Comparison of ENCODE assay signal across 9 cellular contexts in genomic region chr17:74380086-74380958, GRCh38. TPM values are rescaled to one million over a fixed set of nuclear protein-coding genes. Genes with fewer than 3 reads are reported as not detected.
A peak's percentile ranks its signal among the peaks of the same experiment; 100 is the strongest.
DNase-seq lines count a peak whose midpoint lies in the region; ATAC-seq and TF ChIP-seq lines count a peak whose summit lies in the region.
"Had no signal": no experiment of that assay in that cellular context is flagged by ENCODE, and none has a peak within 500 bp of the region (broad histone marks: within the 10 kb centered on the region; RNA-seq: fewer than 3 reads in every experiment).

No MANE protein-coding gene starts in this region.

- no peaks in the 10 kb centered on the region for H3K9me3 ChIP-seq in iPS-15b (ENCODE audit: control insufficient read depth, insufficient read depth, low read length)

- peak overlapping the region; percentile 66 for H3K27ac Mint-ChIP-seq in stimulated activated effector memory CD8-positive, alpha-beta T cell treated with anti-CD3 and anti-CD28 coated beads, Interleukin-12 subunit alpha, Interleukin-12 subunit beta, amount 100 ng/mL, for 72 hours
- H3K27ac Mint-ChIP-seq: activated naive CD4-positive, alpha-beta T cell treated with anti-CD3 and anti-CD28 coated beads, Interleukin-2, amount 50 U/mL, for 72 hours had no signal

- H3K4me1 ChIP-seq in iPS-15b (ENCODE audit: control insufficient read depth, insufficient read depth, low read length) = peaks cover 4% of the 10 kb centered on the region

- no peak overlapping the region for H3K4me3 Mint-ChIP-seq in stimulated activated effector memory CD8-positive, alpha-beta T cell treated with anti-CD3 and anti-CD28 coated beads, Interleukin-12 subunit alpha, Interleukin-12 subunit beta, amount 100 ng/mL, for 72 hours

- peaks cover 8% of the 10 kb centered on the region for H3K4me1 Mint-ChIP-seq in stimulated activated effector memory CD8-positive, alpha-beta T cell treated with anti-CD3 and anti-CD28 coated beads, Interleukin-12 subunit alpha, Interleukin-12 subunit beta, amount 100 ng/mL, for 72 hours

- DNase-seq in HPDE6-E6E7 (ENCODE audit: extremely low spot score) (peak; percentile 66), RPMI8226 (peak; percentile 53), NCI-H748 treated with DMSO at 0.1 percent for 48 hours (lab: John Stamatoyannopoulos, UW) (no peak), dorsolateral prefrontal cortex (no peak), NCI-H1048 (lab: John Stamatoyannopoulos, UW) (no peak)
- DNase-seq in stimulated activated effector memory CD8-positive, alpha-beta T cell treated with anti-CD3 and anti-CD28 coated beads, Interleukin-12 subunit alpha, Interleukin-12 subunit beta, amount 100 ng/mL, for 72 hours (ENCODE audit: low spot score in 2 of 2) = no peak

- intact Hi-C loops in dorsolateral prefrontal cortex (cut with DNase I) = no loop called here

- H3K4me3 ChIP-seq in iPS-15b (ENCODE audit: low read depth, low read length) (peak overlapping the region; percentile 41), dorsolateral prefrontal cortex (no peak overlapping the region)

- no peak for TF ChIP-seq CTCF in dorsolateral prefrontal cortex (IDR thresholded peaks at IDR 0.05 in 54 of 56, conservative IDR thresholded peaks at IDR 0.05 in 2 of 56; ENCODE audit: low read depth in 1 of 56, partially characterized antibody in 56 of 56)

- no peak overlapping the region for H3K9ac ChIP-seq in iPS-15b (ENCODE audit: low read depth, low read length)

- no peaks in the 10 kb centered on the region for H3K36me3 Mint-ChIP-seq in stimulated activated effector memory CD8-positive, alpha-beta T cell treated with anti-CD3 and anti-CD28 coated beads, Interleukin-12 subunit alpha, Interleukin-12 subunit beta, amount 100 ng/mL, for 72 hours
- H3K36me3 Mint-ChIP-seq: activated naive CD4-positive, alpha-beta T cell treated with anti-CD3 and anti-CD28 coated beads, Interleukin-2, amount 50 U/mL, for 72 hours had no signal

- no peak for ATAC-seq in stimulated activated effector memory CD8-positive, alpha-beta T cell treated with anti-CD3 and anti-CD28 coated beads, Interleukin-12 subunit alpha, Interleukin-12 subunit beta, amount 100 ng/mL, for 72 hours
- no peak for ATAC-seq in HG03196 (IDR thresholded peaks at IDR 0.05; ENCODE audit: unreplicated experiment)

- H3K36me3 ChIP-seq in iPS-15b (ENCODE audit: control insufficient read depth, insufficient read depth, low read length) = no peaks in the 10 kb centered on the region

- H3K9me3 Mint-ChIP-seq in stimulated activated effector memory CD8-positive, alpha-beta T cell treated with anti-CD3 and anti-CD28 coated beads, Interleukin-12 subunit alpha, Interleukin-12 subunit beta, amount 100 ng/mL, for 72 hours = no peaks in the 10 kb centered on the region
- H3K9me3 Mint-ChIP-seq: activated naive CD4-positive, alpha-beta T cell treated with anti-CD3 and anti-CD28 coated beads, Interleukin-2, amount 50 U/mL, for 72 hours had no signal

- H3K27ac ChIP-seq in dorsolateral prefrontal cortex = peak overlapping the region in 13 of 59 donors; percentile 4 to 77 (median 34)

- H3K27me3 ChIP-seq in iPS-15b (ENCODE audit: control insufficient read depth, insufficient read depth, low read length) (no peaks in the 10 kb centered on the region), dorsolateral prefrontal cortex (no peaks in the 10 kb centered on the region)

RNA-seq across cellular contexts. Expression of gene GPR142, which starts 13.0 kb away (rescaled TPM):
- 1 to 10 TPM in 8 of 120 experiments, under 1 TPM in 41, not detected in 71; 0.29 to 1.5 (median 0.63) TPM for total RNA-seq in dorsolateral prefrontal cortex
- total RNA-seq: activated naive CD4-positive, alpha-beta T cell treated with anti-CD3 and anti-CD28 coated beads, Interleukin-2, amount 50 U/mL, for 72 hours had no signal

RNA-seq across cellular contexts. Expression of gene BTBD17, which starts 18.7 kb away (rescaled TPM):
- total RNA-seq in dorsolateral prefrontal cortex = 1 to 10 TPM in 98 of 120 experiments, under 1 TPM in 22; 0.28 to 6.4 (median 1.6) TPM
- total RNA-seq: activated naive CD4-positive, alpha-beta T cell treated with anti-CD3 and anti-CD28 coated beads, Interleukin-2, amount 50 U/mL, for 72 hours had no signal

RNA-seq across cellular contexts. Expression of gene GPRC5C, which starts 51.6 kb away (rescaled TPM):
- total RNA-seq in dorsolateral prefrontal cortex = 10 to 100 TPM in 111 of 120 experiments, 1 to 10 TPM in 9; 5.4 to 38.5 (median 15.7) TPM

RNA-seq across cellular contexts. Expression of gene KIF19, which starts 54.3 kb away (rescaled TPM):
- total RNA-seq in dorsolateral prefrontal cortex = 10 to 100 TPM in 90 of 120 experiments, 1 to 10 TPM in 30; 1.0 to 84.8 (median 17.6) TPM

Comparison
In these comparisons a context has a peak if more than half of its experiments do, and no peak if none do; other contexts are left out.
1. DNase-seq: peak in HPDE6-E6E7 (single experiment) and RPMI8226 (single experiment); none in stimulated activated effector memory CD8-positive, alpha-beta T cell treated with anti-CD3 and anti-CD28 coated beads, Interleukin-12 subunit alpha, Interleukin-12 subunit beta, amount 100 ng/mL, for 72 hours (0 of 2), NCI-H748 treated with DMSO at 0.1 percent for 48 hours (single experiment), dorsolateral prefrontal cortex (0 of 10) and NCI-H1048 (single experiment).